8 cellular contexts compared by ENCODE assay signal in genomic region chrX:43836435-43837184, GRCh38. TPM values are rescaled to one million over a fixed set of nuclear protein-coding genes. Genes with fewer than 3 reads are reported as not detected.
A peak's percentile ranks its signal among the peaks of the same experiment; 100 is the strongest.
DNase-seq lines count a peak whose midpoint lies in the region; ATAC-seq and TF ChIP-seq lines count a peak whose summit lies in the region.

No MANE protein-coding gene starts in this region.

- no peaks in the 10 kb centered on the region for H3K4me1 Mint-ChIP-seq in CD4-positive, alpha-beta memory T cell

- peaks cover 0 to 1% (median 0%) of the 10 kb centered on the region in 8 donors for H3K9me3 Mint-ChIP-seq in CD4-positive, alpha-beta memory T cell

- no peak overlapping the region for H3K4me3 ChIP-seq in CD4-positive, alpha-beta memory T cell (ENCODE audit: low read length in 2 of 2)
- H3K4me3 ChIP-seq in WERI-Rb-1 (ENCODE audit: low read depth, low read length), result no peak overlapping the region

- H3K9me3 ChIP-seq in CD4-positive, alpha-beta memory T cell (ENCODE audit: control insufficient read depth in 1 of 2, low read length in 2 of 2), result no peaks in the 10 kb centered on the region
- H3K9me3 ChIP-seq in WERI-Rb-1 (ENCODE audit: severe bottlenecking), result no peaks in the 10 kb centered on the region

- no peak overlapping the region for H3K4me3 Mint-ChIP-seq in CD4-positive, alpha-beta memory T cell

- no peak overlapping the region for H3K27ac ChIP-seq in CD4-positive, alpha-beta memory T cell (ENCODE audit: low read depth, low read length)
- H3K27ac ChIP-seq in WERI-Rb-1, result no peak overlapping the region

- H3K36me3 ChIP-seq in CD4-positive, alpha-beta memory T cell (ENCODE audit: insufficient read depth, low read length), result no peaks in the 10 kb centered on the region
- H3K36me3 ChIP-seq in WERI-Rb-1, result no peaks in the 10 kb centered on the region

- H3K27me3 Mint-ChIP-seq in CD4-positive, alpha-beta memory T cell, result peaks cover 0 to 3% of the 10 kb centered on the region in 2 donors

- H3K4me1 ChIP-seq in CD4-positive, alpha-beta memory T cell (ENCODE audit: insufficient read depth, low read length), result no peaks in the 10 kb centered on the region

- ATAC-seq in HG03097 (IDR thresholded peaks at IDR 0.05; ENCODE audit: low FRiP score, unreplicated experiment), result no peak
- no peak for ATAC-seq in GM21528 (IDR thresholded peaks at IDR 0.05; ENCODE audit: low FRiP score, unreplicated experiment)
- no peak for ATAC-seq in HG02642 (IDR thresholded peaks at IDR 0.05; ENCODE audit: poor library complexity, unreplicated experiment)
- ATAC-seq in GM18868 (IDR thresholded peaks at IDR 0.05; ENCODE audit: unreplicated experiment), result no peak

- H3K27ac Mint-ChIP-seq in CD4-positive, alpha-beta memory T cell, result no peak overlapping the region

- CTCF ChIA-PET in CD4-positive, alpha-beta memory T cell (lab: Charles Lee; ENCODE audit: partially characterized antibody), result interaction anchor here (1.3 to 2.1 kb wide), 3 partner anchors 16 to 407 kb away, joined by 4 to 15 read pairs (median 5); no protein-coding TSS in a partner anchor

- intact Hi-C loops in CD4-positive, alpha-beta memory T cell (cut with micrococcal nuclease), result loop anchor here (1.0 kb wide), 1 partner anchor 408 kb away; no protein-coding TSS in a partner anchor

- no peaks in the 10 kb centered on the region for H3K27me3 ChIP-seq in CD4-positive, alpha-beta memory T cell (ENCODE audit: insufficient read depth, low read length)
- no peaks in the 10 kb centered on the region for H3K27me3 ChIP-seq in WERI-Rb-1 (ENCODE audit: insufficient read depth, low read depth, severe bottlenecking)

- DNase-seq in CD4-positive, alpha-beta memory T cell, result peak in 4 of 5 donors; percentile 17 to 33 (median 29)
- peak; percentile 2 for DNase-seq in HT1080 (ENCODE audit: low read depth)
- no peak for DNase-seq in WERI-Rb-1
- peak; percentile 34 for DNase-seq in kidney tubule cell (ENCODE audit: low spot score)

- peak; percentile 13; the same call in 1 of the 2 replicates for TF ChIP-seq CTCF in WERI-Rb-1 (IDR thresholded peaks at IDR 0.05; ENCODE audit: low read depth, low read length)

- POLR2A ChIA-PET in CD4-positive, alpha-beta memory T cell (lab: Charles Lee; ENCODE audit: partially characterized antibody), result no interaction called here

- no peaks in the 10 kb centered on the region for H3K36me3 Mint-ChIP-seq in CD4-positive, alpha-beta memory T cell

RNA-seq across cellular contexts. Expression of gene MAOB, which starts 45.6 kb away (rescaled TPM):
- not detected for total RNA-seq in CD4-positive, alpha-beta memory T cell
- polyA plus RNA-seq in CD4-positive, alpha-beta memory T cell, result not detected
- not detected in 2 replicates for total RNA-seq in HT1080 (2014; rRNA removed; shearing (Covaris generic))
- polyA plus RNA-seq in HT1080 (2015; cell fraction: cytosol; rRNA removed), result not detected in 2 replicates
- polyA plus RNA-seq in HT1080 (2015; cell fraction: nucleus; rRNA removed), result not detected in 2 replicates
